Comparison of ENCODE assay signal across 9 cellular contexts in the genomic region with DNA sequence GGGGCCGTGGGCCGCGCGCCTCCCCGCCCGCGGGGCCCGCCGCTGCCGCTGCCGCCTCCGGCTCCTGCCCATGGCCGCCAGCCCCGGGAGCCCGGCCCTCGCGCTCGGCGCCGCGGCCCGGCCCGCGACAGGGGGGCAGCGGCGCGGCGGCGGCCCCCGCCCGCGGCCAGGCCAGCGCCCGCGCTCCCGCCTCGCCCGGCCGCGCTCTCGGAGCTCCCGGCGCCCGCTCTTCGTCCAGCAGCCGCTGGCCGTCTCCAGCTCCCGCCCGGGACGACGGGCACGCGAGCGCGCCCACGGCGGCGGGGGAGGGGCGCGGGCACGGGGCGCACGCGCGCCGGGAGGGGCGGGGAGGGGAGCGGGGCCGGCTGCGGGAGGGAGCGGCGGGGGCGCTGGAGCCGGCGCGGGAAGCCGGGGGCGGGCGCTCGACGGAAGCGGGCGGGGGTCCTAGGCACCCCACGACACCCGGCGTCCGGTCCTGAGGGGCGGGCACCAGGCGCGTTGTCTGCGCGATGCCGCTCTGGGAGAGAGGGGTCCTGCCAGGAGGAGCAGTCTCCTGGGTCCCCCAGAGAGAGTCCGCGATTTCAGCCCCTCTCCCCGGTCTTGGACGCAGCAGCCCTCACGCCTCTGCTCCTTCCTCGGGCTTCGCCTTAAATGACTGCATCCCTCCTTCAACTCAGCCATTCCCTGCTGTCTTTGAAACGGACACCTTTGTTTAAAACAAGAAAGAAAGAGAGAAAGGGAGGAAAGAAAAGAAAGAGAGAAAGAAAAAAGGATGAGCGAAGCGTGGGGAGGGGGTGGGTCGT. TPM values are rescaled to one million over a fixed set of nuclear protein-coding genes. Genes with fewer than 3 reads are reported as not detected.
DNase-seq lines count a peak whose midpoint lies in the region; ATAC-seq, FAIRE-seq and TF ChIP-seq lines count a peak whose summit lies in the region.
"Had no signal": no experiment of that assay in that cellular context is flagged by ENCODE, and none has a peak within 500 bp of the region (broad histone marks: within the 10 kb centered on the region; RNA-seq: fewer than 3 reads in every experiment).

No MANE protein-coding gene starts in this region.

- H3K9me3 ChIP-seq in HepG2 (ENCODE audit: low read length) = no peaks in the 10 kb centered on the region
- H3K9me3 ChIP-seq in right lobe of liver = no peaks in the 10 kb centered on the region
- no peaks in the 10 kb centered on the region for H3K9me3 ChIP-seq in vagina
- H3K9me3 ChIP-seq in Karpas-422 (ENCODE audit: low read length) = no peaks in the 10 kb centered on the region

- ATAC-seq in HepG2 (no peak), right lobe of liver (no peak), T-cell (replicated peaks in 1 of 4) (peak in 1 of 4 experiments; percentile 36), memory B cell (ENCODE audit: low read depth) (no peak)

- intact Hi-C loops in HepG2 (cut with micrococcal nuclease; ENCODE audit: unreplicated experiment) = no loop called here
- intact Hi-C loops in right lobe of liver (cut with DNase I) = no loop called here
- intact Hi-C loops in vagina (cut with DNase I) = no loop called here

- no TSS peak for BruUV-seq in HepG2 (replicated peaks; lab: Mats Ljungman, UMichigan)

- POLR2A ChIA-PET in HepG2 (lab: Yijun Ruan, JAX) = no interaction called here
- POLR2A ChIA-PET in T-cell (lab: Charles Lee) = no interaction called here

- no peak for TF ChIP-seq EP300 in HepG2 (IDR thresholded peaks at IDR 0.05; ENCODE audit: low read depth in 2 of 2, low read length in 2 of 2)
- TF ChIP-seq EP300 in HepG2 (CRISPR knock-in tag; IDR thresholded peaks at IDR 0.05; ENCODE audit: borderline replicate concordance) = no peak

- no peaks in the 10 kb centered on the region for H3K9me2 ChIP-seq in Karpas-422 (replicated peaks; ENCODE audit: insufficient read depth, low read length)

- TF ChIP-seq RAD21 in HepG2 (CRISPR knock-in tag; IDR thresholded peaks at IDR 0.05) = no peak

- H3K9ac ChIP-seq in HepG2 (ENCODE audit: insufficient read depth, low read depth, low read length) (no peak overlapping the region), Karpas-422 (ENCODE audit: low read length) (no peak overlapping the region)

- H3K27me3 Mint-ChIP-seq in T-cell (peaks cover 5 to 13% of the 10 kb centered on the region in 2 donors), memory B cell (peaks cover 16% of the 10 kb centered on the region)

- H3K27me3 ChIP-seq in HepG2 (ENCODE audit: control insufficient read depth in 1 of 2, insufficient read depth in 2 of 2, low read length in 2 of 2) (peaks cover 4 to 27% of the 10 kb centered on the region in 2 experiments; a peak in 3 of 5 replicates), right lobe of liver (peaks cover 0 to 23% of the 10 kb centered on the region in 2 donors), vagina (no peaks in the 10 kb centered on the region), Karpas-422 (ENCODE audit: low read length) (no peaks in the 10 kb centered on the region)

- TF ChIP-seq POLR2A in HepG2 (IDR thresholded peaks at IDR 0.05; ENCODE audit: insufficient read depth in 1 of 2, low read depth in 2 of 2, low read length in 2 of 2) (no peak), right lobe of liver (IDR thresholded peaks at IDR 0.05) (no peak), vagina (IDR thresholded peaks at IDR 0.05) (no peak)

- no peak overlapping the region for H3K4me2 ChIP-seq in HepG2 (ENCODE audit: low read depth, low read length)
- no peak overlapping the region for H3K4me2 ChIP-seq in Karpas-422 (ENCODE audit: low read depth, low read length, poor library complexity, severe bottlenecking)

- no peak overlapping the region for H2AFZ ChIP-seq in HepG2 (ENCODE audit: low read length)
- no peak overlapping the region for H2AFZ ChIP-seq in Karpas-422 (ENCODE audit: low read length)

- FAIRE-seq in HepG2 (lab: Jason Lieb, UNC) = no peak

- no peak for DNase-seq in HepG2 (ENCODE audit: low spot score)
- DNase-seq in right lobe of liver = no peak
- DNase-seq in T-cell = no peak
- DNase-seq in memory B cell (ENCODE audit: low spot score in 2 of 2) = no peak
- no peak for DNase-seq in vagina (ENCODE audit: extremely low spot score in 2 of 2)
- no peak for DNase-seq in NCI-H510A (lab: John Stamatoyannopoulos, UW)
- DNase-seq in Karpas-422 = no peak
- DNase-seq in GOT3 (lab: John Stamatoyannopoulos, UW) = no peak
- DNase-seq: NCI-H510A treated with DMSO at 0.1 percent for 48 hours had no signal

- H3K27ac ChIP-seq in HepG2 (ENCODE audit: extremely low read length, insufficient read depth, low read length) (no peak overlapping the region), right lobe of liver (no peak overlapping the region), vagina (no peak overlapping the region), Karpas-422 (ENCODE audit: low read length) (no peak overlapping the region)

- H3K36me3 Mint-ChIP-seq in T-cell = no peaks in the 10 kb centered on the region
- H3K36me3 Mint-ChIP-seq in memory B cell = no peaks in the 10 kb centered on the region

- H3K9me3 Mint-ChIP-seq in T-cell (no peaks in the 10 kb centered on the region), memory B cell (no peaks in the 10 kb centered on the region)

- in situ Hi-C loops in HepG2 (cut with HindIII; ENCODE audit: extremely low pct_ligation_motif_present, low pct_unique_long_range_greater_than_20kb) = no loop called here

- 42% methylated on average over 9 of the region's 104 CpGs for WGBS in HepG2 (ENCODE audit: low lambda C conversion rate)
- 17% methylated on average over 4 of the region's 104 CpGs for WGBS in right lobe of liver (ENCODE audit: insufficient coverage, low coverage, low lambda C conversion rate, missing lambda C conversion rate)

- H4K20me1 ChIP-seq in HepG2 (ENCODE audit: insufficient read depth, low read length) = no peaks in the 10 kb centered on the region
- H4K20me1 ChIP-seq in Karpas-422 (ENCODE audit: insufficient read depth, low read depth, low read length) = no peaks in the 10 kb centered on the region

- H3K4me1 ChIP-seq in HepG2 (ENCODE audit: insufficient read depth, low read length) (no peaks in the 10 kb centered on the region), right lobe of liver (no peaks in the 10 kb centered on the region), vagina (peaks cover 14% of the 10 kb centered on the region), Karpas-422 (ENCODE audit: low read length) (no peaks in the 10 kb centered on the region)

- no peak overlapping the region for H3K4me3 ChIP-seq in HepG2 (replicated peaks in 1 of 3; ENCODE audit: insufficient read depth in 1 of 3, low read depth in 2 of 3, low read length in 3 of 3)
- H3K4me3 ChIP-seq in right lobe of liver = peak overlapping the region in 1 of 3 donors; percentile 31
- H3K4me3 ChIP-seq in vagina = peak overlapping the region; percentile 30 to 42
- H3K4me3 ChIP-seq in Karpas-422 (ENCODE audit: low read length) = no peak overlapping the region

- H3K79me2 ChIP-seq in HepG2 (ENCODE audit: insufficient read depth, low read length) (no peaks in the 10 kb centered on the region), Karpas-422 (ENCODE audit: low read length) (no peaks in the 10 kb centered on the region)

- H3K27ac Mint-ChIP-seq in T-cell = no peak overlapping the region
- H3K27ac Mint-ChIP-seq in memory B cell = no peak overlapping the region

- no peak for TF ChIP-seq CTCF in HepG2 (CRISPR knock-in tag; IDR thresholded peaks at IDR 0.05)
- no peak for TF ChIP-seq CTCF in right lobe of liver (IDR thresholded peaks at IDR 0.05)
- TF ChIP-seq CTCF in vagina (IDR thresholded peaks at IDR 0.05) = no peak

- H3K36me3 ChIP-seq in HepG2 (replicated peaks in 1 of 2; ENCODE audit: control insufficient read depth in 1 of 2, insufficient read depth in 2 of 2, low read length in 2 of 2) (no peaks in the 10 kb centered on the region), right lobe of liver (no peaks in the 10 kb centered on the region), vagina (no peaks in the 10 kb centered on the region), Karpas-422 (ENCODE audit: insufficient read depth, low read length) (no peaks in the 10 kb centered on the region)

- CTCF ChIA-PET in HepG2 (lab: Yijun Ruan, JAX; ENCODE audit: low intra/inter-chr PET ratio, low total read pairs) = no interaction called here
- CTCF ChIA-PET in T-cell (lab: Charles Lee) = no interaction called here

- peaks cover 13 to 23% (median 18%) of the 10 kb centered on the region in 3 donors for H3K4me1 Mint-ChIP-seq in T-cell
- peaks cover 6% of the 10 kb centered on the region for H3K4me1 Mint-ChIP-seq in memory B cell

- H3K4me3 Mint-ChIP-seq in T-cell = peak overlapping the region; percentile 31 to 64 (median 58)
- peak overlapping the region; percentile 14 for H3K4me3 Mint-ChIP-seq in memory B cell

RNA-seq across cellular contexts. Expression of gene PDZD4, which starts 0.5 kb away (rescaled TPM):
- total RNA-seq in HepG2 (2016; rRNA removed; fragmentation: Illumina TruSeq; extraction: Trizol) = not detected in 2 replicates
- total RNA-seq in HepG2 (2016; cell fraction: cytosol; rRNA removed; fragmentation: Illumina TruSeq; extraction: Trizol; ENCODE audit: low read depth) = not detected in 2 replicates
- not detected in 2 replicates for total RNA-seq in HepG2 (2016; cell fraction: insoluble cytoplasmic fraction; rRNA removed; fragmentation: Illumina TruSeq; extraction: Trizol)
- total RNA-seq in HepG2 (2016; cell fraction: membrane; rRNA removed; fragmentation: Illumina TruSeq; extraction: Trizol) = not detected in 2 replicates
- total RNA-seq in HepG2 (2016; cell fraction: nucleus; rRNA removed; fragmentation: Illumina TruSeq; extraction: Trizol) = not detected in 2 replicates
- 0.03 TPM in 1 of 2 replicates, not detected in the other for polyA plus RNA-seq in HepG2 (2011; rRNA removed)
- 0.08 TPM in 1 of 2 replicates, not detected in the other for polyA plus RNA-seq in HepG2 (2011; cell fraction: cytosol; rRNA removed)
- polyA plus RNA-seq in HepG2 (2011; cell fraction: nucleus; rRNA removed) = 0.21 and 0.28 TPM in 2 replicates
- 0.04 TPM in 1 of 2 replicates, not detected in the other for polyA plus RNA-seq in HepG2 (2012)
- polyA plus RNA-seq in HepG2 (2016; cell fraction: cytosol; fragmentation: Illumina TruSeq; extraction: Trizol; ENCODE audit: low read depth) = not detected in 2 replicates
- polyA plus RNA-seq in HepG2 (2016; cell fraction: insoluble cytoplasmic fraction; fragmentation: Illumina TruSeq; extraction: Trizol; ENCODE audit: low read depth) = not detected in 2 replicates
- polyA plus RNA-seq in HepG2 (2016; cell fraction: membrane; fragmentation: Illumina TruSeq; extraction: Trizol; ENCODE audit: low read depth) = not detected in 2 replicates
- polyA plus RNA-seq in HepG2 (2016; cell fraction: nucleus; fragmentation: Illumina TruSeq; extraction: Trizol; ENCODE audit: insufficient read depth, low read depth) = not detected in 2 replicates
- not detected in 2 replicates for polyA minus RNA-seq in HepG2 (2011; rRNA and poly(A)+ RNA removed; ENCODE audit: low replicate concordance)
- polyA minus RNA-seq in HepG2 (2011; cell fraction: cytosol; rRNA and poly(A)+ RNA removed) = not detected in 2 replicates
- polyA minus RNA-seq in HepG2 (2011; cell fraction: nucleus; rRNA and poly(A)+ RNA removed) = not detected in 2 replicates
- total RNA-seq in right lobe of liver = 1 to 10 TPM in 5 of 6 experiments, under 1 TPM in 1; 0.61 to 2.3 (median 1.5) TPM
- total RNA-seq in T-cell = 10 to 100 TPM in 2 of 5 donors, 1 to 10 TPM in 3; 3.7 to 51.3 (median 9.0) TPM
- 10.3 TPM for total RNA-seq in vagina
- not detected in 2 replicates for total RNA-seq in Karpas-422 (2014; rRNA removed; shearing (Covaris generic); ENCODE audit: low replicate concordance)

RNA-seq across cellular contexts. Expression of gene SSR4, which starts 36.4 kb away (rescaled TPM):
- total RNA-seq in HepG2 (2016; rRNA removed; fragmentation: Illumina TruSeq; extraction: Trizol) = 124 and 214 TPM in 2 replicates
- 180 and 198 TPM in 2 replicates for total RNA-seq in HepG2 (2016; cell fraction: cytosol; rRNA removed; fragmentation: Illumina TruSeq; extraction: Trizol; ENCODE audit: low read depth)
- total RNA-seq in HepG2 (2016; cell fraction: insoluble cytoplasmic fraction; rRNA removed; fragmentation: Illumina TruSeq; extraction: Trizol) = 138 and 213 TPM in 2 replicates
- total RNA-seq in HepG2 (2016; cell fraction: membrane; rRNA removed; fragmentation: Illumina TruSeq; extraction: Trizol) = 175 and 187 TPM in 2 replicates
- total RNA-seq in HepG2 (2016; cell fraction: nucleus; rRNA removed; fragmentation: Illumina TruSeq; extraction: Trizol) = 143 and 151 TPM in 2 replicates
- polyA plus RNA-seq in HepG2 (2011; rRNA removed) = 288 and 319 TPM in 2 replicates
- polyA plus RNA-seq in HepG2 (2011; cell fraction: cytosol; rRNA removed) = 276 and 476 TPM in 2 replicates
- polyA plus RNA-seq in HepG2 (2011; cell fraction: nucleus; rRNA removed) = 234 and 252 TPM in 2 replicates
- polyA plus RNA-seq in HepG2 (2012) = 198 and 204 TPM in 2 replicates
- polyA plus RNA-seq in HepG2 (2016; cell fraction: cytosol; fragmentation: Illumina TruSeq; extraction: Trizol; ENCODE audit: low read depth) = 201 and 218 TPM in 2 replicates
- 141 and 145 TPM in 2 replicates for polyA plus RNA-seq in HepG2 (2016; cell fraction: insoluble cytoplasmic fraction; fragmentation: Illumina TruSeq; extraction: Trizol; ENCODE audit: low read depth)
- polyA plus RNA-seq in HepG2 (2016; cell fraction: membrane; fragmentation: Illumina TruSeq; extraction: Trizol; ENCODE audit: low read depth) = 192 and 200 TPM in 2 replicates
- 301 and 315 TPM in 2 replicates for polyA plus RNA-seq in HepG2 (2016; cell fraction: nucleus; fragmentation: Illumina TruSeq; extraction: Trizol; ENCODE audit: insufficient read depth, low read depth)
- 172 and 203 TPM in 2 replicates for polyA minus RNA-seq in HepG2 (2011; rRNA and poly(A)+ RNA removed; ENCODE audit: low replicate concordance)
- polyA minus RNA-seq in HepG2 (2011; cell fraction: cytosol; rRNA and poly(A)+ RNA removed) = 187 and 225 TPM in 2 replicates
- 34.9 TPM in 2 replicates for polyA minus RNA-seq in HepG2 (2011; cell fraction: nucleus; rRNA and poly(A)+ RNA removed)
- total RNA-seq in right lobe of liver = 100 to 1,000 TPM; 150 to 221 (median 205) TPM
- total RNA-seq in T-cell = 100 to 1,000 TPM; 179 to 221 (median 209) TPM
- 250 TPM for total RNA-seq in vagina
- total RNA-seq in Karpas-422 (2014; rRNA removed; shearing (Covaris generic); ENCODE audit: low replicate concordance) = 249 and 310 TPM in 2 replicates

RNA-seq across cellular contexts. Expression of gene IDH3G, which starts 36.7 kb away (rescaled TPM):
- 16.2 and 18.7 TPM in 2 replicates for total RNA-seq in HepG2 (2016; rRNA removed; fragmentation: Illumina TruSeq; extraction: Trizol)
- total RNA-seq in HepG2 (2016; cell fraction: cytosol; rRNA removed; fragmentation: Illumina TruSeq; extraction: Trizol; ENCODE audit: low read depth) = 13.0 and 13.1 TPM in 2 replicates
- 17.8 and 20.1 TPM in 2 replicates for total RNA-seq in HepG2 (2016; cell fraction: insoluble cytoplasmic fraction; rRNA removed; fragmentation: Illumina TruSeq; extraction: Trizol)
- total RNA-seq in HepG2 (2016; cell fraction: membrane; rRNA removed; fragmentation: Illumina TruSeq; extraction: Trizol) = 8.6 and 11.1 TPM in 2 replicates
- 12.0 and 15.0 TPM in 2 replicates for total RNA-seq in HepG2 (2016; cell fraction: nucleus; rRNA removed; fragmentation: Illumina TruSeq; extraction: Trizol)
- polyA plus RNA-seq in HepG2 (2011; rRNA removed) = 35.5 and 36.0 TPM in 2 replicates
- polyA plus RNA-seq in HepG2 (2011; cell fraction: cytosol; rRNA removed) = 26.8 and 43.0 TPM in 2 replicates
- polyA plus RNA-seq in HepG2 (2011; cell fraction: nucleus; rRNA removed) = 101 and 115 TPM in 2 replicates
- polyA plus RNA-seq in HepG2 (2012) = 19.4 and 20.6 TPM in 2 replicates
- polyA plus RNA-seq in HepG2 (2016; cell fraction: cytosol; fragmentation: Illumina TruSeq; extraction: Trizol; ENCODE audit: low read depth) = 11.0 and 12.1 TPM in 2 replicates
- 24.4 and 28.5 TPM in 2 replicates for polyA plus RNA-seq in HepG2 (2016; cell fraction: insoluble cytoplasmic fraction; fragmentation: Illumina TruSeq; extraction: Trizol; ENCODE audit: low read depth)
- polyA plus RNA-seq in HepG2 (2016; cell fraction: membrane; fragmentation: Illumina TruSeq; extraction: Trizol; ENCODE audit: low read depth) = 10.0 and 10.7 TPM in 2 replicates
- 28.9 and 29.2 TPM in 2 replicates for polyA plus RNA-seq in HepG2 (2016; cell fraction: nucleus; fragmentation: Illumina TruSeq; extraction: Trizol; ENCODE audit: insufficient read depth, low read depth)
- polyA minus RNA-seq in HepG2 (2011; rRNA and poly(A)+ RNA removed; ENCODE audit: low replicate concordance) = 56.4 and 152 TPM in 2 replicates
- 11.8 and 17.8 TPM in 2 replicates for polyA minus RNA-seq in HepG2 (2011; cell fraction: cytosol; rRNA and poly(A)+ RNA removed)
- 16.5 and 18.6 TPM in 2 replicates for polyA minus RNA-seq in HepG2 (2011; cell fraction: nucleus; rRNA and poly(A)+ RNA removed)
- total RNA-seq in right lobe of liver = 10 to 100 TPM; 19.4 to 70.1 (median 27.4) TPM
- total RNA-seq in T-cell = 10 to 100 TPM; 47.7 to 54.6 (median 51.8) TPM
- 118 TPM for total RNA-seq in vagina
- 46.5 and 80.7 TPM in 2 replicates for total RNA-seq in Karpas-422 (2014; rRNA removed; shearing (Covaris generic); ENCODE audit: low replicate concordance)

RNA-seq across cellular contexts. Expression of gene SRPK3, which starts 50.0 kb away (rescaled TPM):
- total RNA-seq in HepG2 (2016; rRNA removed; fragmentation: Illumina TruSeq; extraction: Trizol) (0.22 TPM in 1 of 2 replicates, not detected in the other), right lobe of liver (not detected), T-cell (not detected), vagina (0.25 TPM)
- total RNA-seq in HepG2 (2016; cell fraction: cytosol; rRNA removed; fragmentation: Illumina TruSeq; extraction: Trizol; ENCODE audit: low read depth) = not detected in 2 replicates
- 0.09 TPM in 1 of 2 replicates, not detected in the other for total RNA-seq in HepG2 (2016; cell fraction: insoluble cytoplasmic fraction; rRNA removed; fragmentation: Illumina TruSeq; extraction: Trizol)
- 0.07 TPM in 1 of 2 replicates, not detected in the other for total RNA-seq in HepG2 (2016; cell fraction: membrane; rRNA removed; fragmentation: Illumina TruSeq; extraction: Trizol)
- total RNA-seq in HepG2 (2016; cell fraction: nucleus; rRNA removed; fragmentation: Illumina TruSeq; extraction: Trizol) = not detected in 2 replicates
- polyA plus RNA-seq in HepG2 (2011; rRNA removed) = 0.10 and 0.30 TPM in 2 replicates
- polyA plus RNA-seq in HepG2 (2011; cell fraction: cytosol; rRNA removed) = 0.03 and 0.13 TPM in 2 replicates
- 0.93 and 2.1 TPM in 2 replicates for polyA plus RNA-seq in HepG2 (2011; cell fraction: nucleus; rRNA removed)
- polyA plus RNA-seq in HepG2 (2012) = 0.07 and 0.15 TPM in 2 replicates
- polyA plus RNA-seq in HepG2 (2016; cell fraction: cytosol; fragmentation: Illumina TruSeq; extraction: Trizol; ENCODE audit: low read depth) = 0.16 and 0.37 TPM in 2 replicates
- not detected in 2 replicates for polyA plus RNA-seq in HepG2 (2016; cell fraction: insoluble cytoplasmic fraction; fragmentation: Illumina TruSeq; extraction: Trizol; ENCODE audit: low read depth)
- polyA plus RNA-seq in HepG2 (2016; cell fraction: membrane; fragmentation: Illumina TruSeq; extraction: Trizol; ENCODE audit: low read depth) = 0.14 TPM in 1 of 2 replicates, not detected in the other
- polyA plus RNA-seq in HepG2 (2016; cell fraction: nucleus; fragmentation: Illumina TruSeq; extraction: Trizol; ENCODE audit: insufficient read depth, low read depth) = 0.57 TPM in 1 of 2 replicates, not detected in the other
- polyA minus RNA-seq in HepG2 (2011; rRNA and poly(A)+ RNA removed; ENCODE audit: low replicate concordance) = 0.06 TPM in 1 of 2 replicates, not detected in the other
- not detected in 2 replicates for polyA minus RNA-seq in HepG2 (2011; cell fraction: cytosol; rRNA and poly(A)+ RNA removed)
- not detected in 2 replicates for polyA minus RNA-seq in HepG2 (2011; cell fraction: nucleus; rRNA and poly(A)+ RNA removed)
- not detected in 2 replicates for total RNA-seq in Karpas-422 (2014; rRNA removed; shearing (Covaris generic); ENCODE audit: low replicate concordance)

RNA-seq across cellular contexts. Expression of gene L1CAM, which starts 55.1 kb away (rescaled TPM):
- total RNA-seq in HepG2 (2016; rRNA removed; fragmentation: Illumina TruSeq; extraction: Trizol) (1.1 and 1.4 TPM in 2 replicates), right lobe of liver (under 1 TPM in 4 of 6 experiments, not detected in 2; 0.33 to 0.64 (median 0.47) TPM), T-cell (1 to 10 TPM; 1.4 to 6.0 (median 4.0) TPM), vagina (9.6 TPM)
- total RNA-seq in HepG2 (2016; cell fraction: cytosol; rRNA removed; fragmentation: Illumina TruSeq; extraction: Trizol; ENCODE audit: low read depth) = 0.18 and 0.30 TPM in 2 replicates
- total RNA-seq in HepG2 (2016; cell fraction: insoluble cytoplasmic fraction; rRNA removed; fragmentation: Illumina TruSeq; extraction: Trizol) = 0.74 and 1.1 TPM in 2 replicates
- total RNA-seq in HepG2 (2016; cell fraction: membrane; rRNA removed; fragmentation: Illumina TruSeq; extraction: Trizol) = 0.59 and 0.74 TPM in 2 replicates
- 2.9 and 3.0 TPM in 2 replicates for total RNA-seq in HepG2 (2016; cell fraction: nucleus; rRNA removed; fragmentation: Illumina TruSeq; extraction: Trizol)
- 2.0 and 5.0 TPM in 2 replicates for polyA plus RNA-seq in HepG2 (2011; rRNA removed)
- 2.5 TPM in 2 replicates for polyA plus RNA-seq in HepG2 (2011; cell fraction: cytosol; rRNA removed)
- 15.9 and 17.0 TPM in 2 replicates for polyA plus RNA-seq in HepG2 (2011; cell fraction: nucleus; rRNA removed)
- 1.8 and 5.5 TPM in 2 replicates for polyA plus RNA-seq in HepG2 (2012)
- polyA plus RNA-seq in HepG2 (2016; cell fraction: cytosol; fragmentation: Illumina TruSeq; extraction: Trizol; ENCODE audit: low read depth) = 0.24 TPM in 2 replicates
- 0.83 and 1.4 TPM in 2 replicates for polyA plus RNA-seq in HepG2 (2016; cell fraction: insoluble cytoplasmic fraction; fragmentation: Illumina TruSeq; extraction: Trizol; ENCODE audit: low read depth)
- 0.46 and 0.98 TPM in 2 replicates for polyA plus RNA-seq in HepG2 (2016; cell fraction: membrane; fragmentation: Illumina TruSeq; extraction: Trizol; ENCODE audit: low read depth)
- polyA plus RNA-seq in HepG2 (2016; cell fraction: nucleus; fragmentation: Illumina TruSeq; extraction: Trizol; ENCODE audit: insufficient read depth, low read depth) = 6.9 and 8.1 TPM in 2 replicates
- 14.7 and 119 TPM in 2 replicates for polyA minus RNA-seq in HepG2 (2011; rRNA and poly(A)+ RNA removed; ENCODE audit: low replicate concordance)
- 4.0 and 7.3 TPM in 2 replicates for polyA minus RNA-seq in HepG2 (2011; cell fraction: cytosol; rRNA and poly(A)+ RNA removed)
- 4.6 and 6.8 TPM in 2 replicates for polyA minus RNA-seq in HepG2 (2011; cell fraction: nucleus; rRNA and poly(A)+ RNA removed)
- not detected in 2 replicates for total RNA-seq in Karpas-422 (2014; rRNA removed; shearing (Covaris generic); ENCODE audit: low replicate concordance)

Comparison
In these comparisons a context has a peak if more than half of its experiments do, and no peak if none do; other contexts are left out.
1. H3K4me3 ChIP-seq: peak in vagina (2 of 2); none in HepG2 (0 of 3) and Karpas-422 (single experiment).